9 cellular contexts compared by ENCODE assay signal in the genomic region with DNA sequence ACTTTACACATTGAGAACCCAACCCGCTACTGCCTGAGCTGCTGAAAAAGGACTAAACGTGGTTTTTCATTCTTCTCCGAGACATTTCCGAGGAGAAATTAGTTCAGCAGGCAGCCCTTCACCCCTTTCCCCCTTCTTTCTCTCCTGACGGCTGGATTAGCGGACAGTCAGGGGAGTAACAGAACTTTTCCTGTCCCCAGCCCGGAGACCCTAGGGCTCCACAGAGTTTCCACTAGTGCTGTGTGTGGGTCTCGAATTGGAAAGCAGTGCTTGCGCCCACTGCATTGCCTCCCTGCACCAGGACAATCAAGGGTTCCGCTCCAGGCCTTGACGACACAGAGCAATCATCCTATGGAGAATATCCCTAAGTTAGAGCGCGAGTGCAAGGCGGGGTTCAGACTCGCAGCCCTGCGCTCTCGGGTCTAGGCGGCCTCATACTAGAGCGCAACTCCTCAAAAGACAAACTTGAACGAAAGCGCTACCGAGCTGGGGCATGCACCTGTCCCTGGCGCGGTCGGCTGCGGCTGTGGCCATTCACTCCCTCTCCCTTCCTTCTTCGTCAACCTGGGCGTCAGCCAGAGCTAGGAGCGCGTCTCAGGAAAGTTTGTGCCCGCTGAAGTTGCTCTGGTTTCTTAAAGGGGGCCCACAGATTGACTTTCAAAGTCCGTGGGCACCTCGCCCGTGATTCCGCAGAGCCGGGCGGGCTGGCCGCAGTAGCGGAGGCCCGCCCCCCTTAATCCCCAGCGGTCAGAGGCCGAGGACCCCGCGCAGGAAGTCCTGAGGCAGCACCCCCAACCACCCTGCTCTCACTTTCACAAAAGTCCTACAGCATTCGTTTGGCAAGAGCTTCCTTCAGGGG. TPM values are rescaled to one million over a fixed set of nuclear protein-coding genes. Genes with fewer than 3 reads are reported as not detected.
DNase-seq lines count a peak whose midpoint lies in the region; ATAC-seq and TF ChIP-seq lines count a peak whose summit lies in the region.
"Had no signal": no experiment of that assay in that cellular context is flagged by ENCODE, and none has a peak within 500 bp of the region (broad histone marks: within the 10 kb centered on the region; RNA-seq: fewer than 3 reads in every experiment).

No MANE protein-coding gene starts in this region.

- intact Hi-C loops in A673 (cut with micrococcal nuclease; ENCODE audit: unreplicated experiment) = loop anchor here (5.0 kb wide), 1 partner anchor 390 kb away; no protein-coding TSS in a partner anchor

- H3K27me3 Mint-ChIP-seq in memory B cell = peaks cover 44% of the 10 kb centered on the region

- no peak for TF ChIP-seq CTCF in A673 (conservative IDR thresholded peaks at IDR 0.05; ENCODE audit: low read depth, low read length)
- no peak for TF ChIP-seq CTCF in coronary artery (IDR thresholded peaks at IDR 0.05)

- H3K27me3 ChIP-seq in A673 (replicated peaks; ENCODE audit: insufficient read depth, low read depth, low read length, poor library complexity) = peaks cover 96% of the 10 kb centered on the region
- H3K27me3 ChIP-seq in HUES6 (ENCODE audit: control insufficient read depth, insufficient read depth, low read length) = peaks cover 99% of the 10 kb centered on the region

- no peaks in the 10 kb centered on the region for H3K36me3 Mint-ChIP-seq in memory B cell

- ATAC-seq in memory B cell (ENCODE audit: low read depth) (no peak), HG02610 (IDR thresholded peaks at IDR 0.05; ENCODE audit: unreplicated experiment) (no peak)

- CTCF ChIA-PET in A673 (lab: Charles Lee) = no interaction called here

- H3K36me3 ChIP-seq in A673 (ENCODE audit: insufficient read depth, low read length, poor library complexity, severe bottlenecking) (no peaks in the 10 kb centered on the region), HUES6 (ENCODE audit: control insufficient read depth, insufficient read depth, low read length) (no peaks in the 10 kb centered on the region)

- peaks cover 18% of the 10 kb centered on the region for H3K4me1 Mint-ChIP-seq in memory B cell

- BruUV-seq in A673 (replicated peaks; lab: Mats Ljungman, UMichigan) = no TSS peak

- peak overlapping the region; percentile 17 for H3K4me3 Mint-ChIP-seq in memory B cell

- H3K4me1 ChIP-seq in A673 (ENCODE audit: insufficient read depth, low read length, poor library complexity, severe bottlenecking) = peaks cover 6% of the 10 kb centered on the region
- peaks cover 43% of the 10 kb centered on the region for H3K4me1 ChIP-seq in HUES6 (ENCODE audit: control insufficient read depth, insufficient read depth, low read length)

- H3K9ac ChIP-seq in HUES6 (ENCODE audit: low read length) = no peak overlapping the region

- DNase-seq in A673 (ENCODE audit: low spot score) (no peak), coronary artery (ENCODE audit: low spot score) (no peak), memory B cell (ENCODE audit: low spot score in 2 of 2) (peak in 1 of 2 donors; percentile 20), activated gamma-delta T cell (lab: John Stamatoyannopoulos, UW) (no peak), occipital lobe (lab: John Stamatoyannopoulos, UW) (no peak), MV-4-11 (lab: John Stamatoyannopoulos, UW) (no peak)

- POLR2A ChIA-PET in A673 (lab: Charles Lee; ENCODE audit: low non-redundant PET) = no interaction called here

- H3K9me3 ChIP-seq in A673 (ENCODE audit: low read depth, low read length, poor library complexity, severe bottlenecking) (no peaks in the 10 kb centered on the region), HUES6 (ENCODE audit: control insufficient read depth, insufficient read depth, low read depth, low read length) (no peaks in the 10 kb centered on the region)

- H3K9me3 Mint-ChIP-seq in memory B cell = no peaks in the 10 kb centered on the region
- H3K9me3 Mint-ChIP-seq: activated naive CD4-positive, alpha-beta T cell treated with anti-CD3 and anti-CD28 coated beads, Interleukin-2, amount 50 U/mL, for 72 hours had no signal

- H3K27ac Mint-ChIP-seq in memory B cell = peak overlapping the region; percentile 3

- H3K4me3 ChIP-seq in A673 (ENCODE audit: low read depth, low read length, poor library complexity, severe bottlenecking) = peak overlapping the region; percentile 49
- peak overlapping the region; percentile 53 for H3K4me3 ChIP-seq in HUES6 (ENCODE audit: low read depth, low read length)
- H3K4me3 ChIP-seq in coronary artery = peak overlapping the region; percentile 80

- H3K27ac ChIP-seq in A673 (ENCODE audit: low read depth, low read length, poor library complexity, severe bottlenecking) = no peak overlapping the region
- H3K27ac ChIP-seq in HUES6 (ENCODE audit: low read depth, low read length) = no peak overlapping the region
- H3K27ac ChIP-seq in coronary artery = peak overlapping the region; percentile 89 to 93

RNA-seq across cellular contexts. Expression of a gene that starts 0.8 kb away (rescaled TPM):
- 0.13 and 0.84 TPM in 2 replicates for total RNA-seq in A673 (2021)
- 4.4 TPM for total RNA-seq in occipital lobe
- total RNA-seq: activated naive CD4-positive, alpha-beta T cell treated with anti-CD3 and anti-CD28 coated beads, Interleukin-2, amount 50 U/mL, for 72 hours had no signal

Comparison
In these comparisons a context has a peak if more than half of its experiments do, and no peak if none do; other contexts are left out.
1. H3K27ac ChIP-seq: peak in coronary artery (2 of 2); none in A673 (single experiment) and HUES6 (single experiment).
2. Peak in every context shown above with its lines, with median percentiles within 50 percentile points of each other: H3K4me3 ChIP-seq.